22 cellular contexts compared by ENCODE assay signal in the genomic region with DNA sequence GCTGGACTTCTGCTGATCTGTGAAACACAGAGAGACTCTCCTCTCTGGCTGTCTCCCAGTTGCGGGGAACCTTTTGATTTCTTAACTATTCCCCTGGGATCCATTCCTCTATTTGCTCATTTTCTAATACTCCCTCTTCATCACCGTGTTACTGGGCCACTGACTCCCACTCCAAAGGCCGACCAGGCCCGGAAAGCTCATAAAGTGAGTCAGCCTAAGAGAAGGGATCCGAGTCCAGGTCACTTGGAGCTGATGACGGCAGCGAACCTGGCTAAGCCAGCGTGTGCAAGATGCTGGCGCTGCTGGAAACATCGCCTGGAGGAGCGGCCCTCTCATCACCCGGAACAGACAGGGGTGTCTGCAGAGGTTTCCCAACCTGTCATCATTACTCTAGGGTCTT.
DNase-seq lines count a peak whose midpoint lies in the region; FAIRE-seq and TF ChIP-seq lines count a peak whose summit lies in the region.
"Had no signal": no experiment of that assay in that cellular context is flagged by ENCODE, and none has a peak within 500 bp of the region (broad histone marks: within the 10 kb centered on the region; RNA-seq: fewer than 3 reads in every experiment).

No MANE protein-coding gene starts in this region.

- FAIRE-seq in small intestine (lab: Jason Lieb, UNC) = no peak
- FAIRE-seq: islet of Langerhans, RCC 7860 had no signal

- DNase-seq in ELR (ENCODE audit: low read depth) = peak; percentile 40
- peak; percentile 14 to 69 for DNase-seq in cardiac fibroblast (ENCODE audit: low read depth in 2 of 2)
- peak; percentile 90 for DNase-seq in mesenteric fat pad (ENCODE audit: low spot score)
- peak; percentile 4 for DNase-seq in small intestine
- DNase-seq in activated CD8-positive, alpha-beta memory T cell treated with anti-CD3 and anti-CD28 coated beads for 24 hours = no peak
- no peak for DNase-seq in NCI-H82 treated with DMSO at 0.1 percent for 48 hours (lab: John Stamatoyannopoulos, UW; ENCODE audit: unreplicated experiment)
- no peak for DNase-seq in HPDE6-E6E7 (ENCODE audit: extremely low spot score)
- no peak for DNase-seq in H4 (ENCODE audit: low spot score)
- DNase-seq: activated effector memory CD4-positive, alpha-beta T cell treated with Interleukin-2 at 50 U/mL for 16 hours; CD4-positive, alpha-beta memory T cell; cerebellar nuclear complex; DMS53; effector memory CD4-positive, alpha-beta T cell; IMR-90; MM.1S; NCI-H1694 treated with DMSO at 0.1 percent for 48 hours; NCI-H2227 treated with DMSO at 0.1 percent for 48 hours; NCI-H82 had no signal

- no peaks in the 10 kb centered on the region for H3K27me3 ChIP-seq in small intestine (ENCODE audit: control insufficient read depth in 2 of 2, insufficient read depth in 2 of 2, low read length in 2 of 2)
- H3K27me3 ChIP-seq: suprapubic skin had no signal

- no peak for TF ChIP-seq CTCF in cardiac fibroblast (IDR thresholded peaks at IDR 0.05; ENCODE audit: low read depth, low read length)

- WGBS in small intestine, 3 donors = 55 to 84% (median 64%) methylated on average over 12 of the region's 12 CpGs

- H3K27ac ChIP-seq in small intestine (ENCODE audit: low read depth in 1 of 2, low read length in 1 of 2) = no peak overlapping the region
- H3K27ac ChIP-seq: HL-60, suprapubic skin had no signal

- H3K9me3 ChIP-seq in small intestine (ENCODE audit: control insufficient read depth, low read depth) = no peaks in the 10 kb centered on the region

- H3K4me3 ChIP-seq in cardiac fibroblast (replicated peaks in 1 of 2; ENCODE audit: low read depth in 2 of 2, low read length in 2 of 2) (no peak overlapping the region), small intestine (ENCODE audit: low read depth in 1 of 2, low read length in 2 of 2) (no peak overlapping the region)
- H3K4me3 ChIP-seq: suprapubic skin had no signal

- no peaks in the 10 kb centered on the region for H3K4me1 ChIP-seq in small intestine (ENCODE audit: control insufficient read depth in 2 of 2, insufficient read depth in 1 of 2, low read depth in 1 of 2, low read length in 1 of 2)

- H3K36me3 ChIP-seq in small intestine (ENCODE audit: control insufficient read depth in 2 of 2, insufficient read depth in 2 of 2, low read length in 2 of 2) = no peaks in the 10 kb centered on the region
- H3K36me3 ChIP-seq: suprapubic skin had no signal

Comparison
In these comparisons a context has a peak if more than half of its experiments do, and no peak if none do; other contexts are left out.
1. DNase-seq: peak in ELR (single experiment), cardiac fibroblast (2 of 2), mesenteric fat pad (single experiment) and small intestine (single experiment); none in activated CD8-positive, alpha-beta memory T cell treated with anti-CD3 and anti-CD28 coated beads for 24 hours (single experiment), NCI-H82 treated with DMSO at 0.1 percent for 48 hours (single experiment), HPDE6-E6E7 (single experiment) and H4 (single experiment).